In genomic region chr4:38803833-38804653, GRCh38 we compare ENCODE assay signal across 8 cellular contexts. TPM values are rescaled to one million over a fixed set of nuclear protein-coding genes. Genes with fewer than 3 reads are reported as not detected.
DNase-seq lines count a peak whose midpoint lies in the region; ATAC-seq and TF ChIP-seq lines count a peak whose summit lies in the region.

No MANE protein-coding gene starts in this region.

- peaks cover 20% of the 10 kb centered on the region for H3K4me1 Mint-ChIP-seq in osteocyte (ENCODE audit: unreplicated experiment)
- H3K4me1 Mint-ChIP-seq in nephron progenitor cell, result no peaks in the 10 kb centered on the region

- no peaks in the 10 kb centered on the region for H4K20me1 ChIP-seq in OCI-LY3 (ENCODE audit: insufficient read depth, low read length)

- peak overlapping the region; percentile 52 for H3K4me3 ChIP-seq in GM08714 (ENCODE audit: low read length)
- H3K4me3 ChIP-seq in OCI-LY3 (ENCODE audit: low read length), result peak overlapping the region; percentile 62
- H3K4me3 ChIP-seq in endocrine pancreas (ENCODE audit: control insufficient read depth, insufficient read depth, low read length), result peak overlapping the region; percentile 67

- no peak for TF ChIP-seq CTCF in OCI-LY3 (IDR thresholded peaks at IDR 0.05; ENCODE audit: low read depth, low read length)
- no peak for TF ChIP-seq CTCF in osteocyte (IDR thresholded peaks at IDR 0.05)
- TF ChIP-seq CTCF in nephron progenitor cell (IDR thresholded peaks at IDR 0.05), result no peak

- peaks cover 13% of the 10 kb centered on the region for H3K79me2 ChIP-seq in OCI-LY3 (ENCODE audit: low read length)

- peak overlapping the region; percentile 81 for H3K4me2 ChIP-seq in OCI-LY3 (ENCODE audit: low read length)

- ATAC-seq in GM21529 (IDR thresholded peaks at IDR 0.05; ENCODE audit: unreplicated experiment), result peak; percentile 62

- H3K27me3 Mint-ChIP-seq in osteocyte (ENCODE audit: unreplicated experiment) (no peaks in the 10 kb centered on the region), nephron progenitor cell (ENCODE audit: low read depth, poor library complexity) (peaks cover 6% of the 10 kb centered on the region)

- H3K27ac ChIP-seq in OCI-LY3 (ENCODE audit: low read length), result peak overlapping the region; percentile 97

- H3K36me3 Mint-ChIP-seq in osteocyte (ENCODE audit: unreplicated experiment) (no peaks in the 10 kb centered on the region), nephron progenitor cell (ENCODE audit: low read depth) (peaks cover 8% of the 10 kb centered on the region)

- H3K9ac ChIP-seq in OCI-LY3 (ENCODE audit: low read length) (peak overlapping the region; percentile 80), endocrine pancreas (ENCODE audit: control insufficient read depth, insufficient read depth, low read length) (peak overlapping the region; percentile 19)

- H3K27ac Mint-ChIP-seq in osteocyte (ENCODE audit: unreplicated experiment) (peak overlapping the region; percentile 75), nephron progenitor cell (no peak overlapping the region)

- no peak overlapping the region for H2AFZ ChIP-seq in OCI-LY3 (ENCODE audit: low read depth, low read length)

- H3K9me3 Mint-ChIP-seq in osteocyte (ENCODE audit: unreplicated experiment) (no peaks in the 10 kb centered on the region), nephron progenitor cell (peaks cover 49% of the 10 kb centered on the region)

- H3K4me3 Mint-ChIP-seq in osteocyte (ENCODE audit: unreplicated experiment) (no peak overlapping the region), nephron progenitor cell (no peak overlapping the region)

- H3K4me1 ChIP-seq in OCI-LY3 (ENCODE audit: low read length) (peaks cover 35% of the 10 kb centered on the region), endocrine pancreas (ENCODE audit: control insufficient read depth, insufficient read depth, low read length) (peaks cover 3% of the 10 kb centered on the region)

- H3K27me3 ChIP-seq in OCI-LY3 (ENCODE audit: low read depth, low read length) (no peaks in the 10 kb centered on the region), endocrine pancreas (ENCODE audit: control insufficient read depth, insufficient read depth, low read length) (no peaks in the 10 kb centered on the region)

- H3K36me3 ChIP-seq in OCI-LY3 (replicated peaks; ENCODE audit: low read depth, low read length) (peaks cover 41% of the 10 kb centered on the region), endocrine pancreas (ENCODE audit: control insufficient read depth, insufficient read depth, low read length) (peaks cover 4% of the 10 kb centered on the region)

- H3K9me3 ChIP-seq in OCI-LY3 (ENCODE audit: insufficient read depth, low read length) (peaks cover 29% of the 10 kb centered on the region), endocrine pancreas (ENCODE audit: control insufficient read depth, low read length) (no peaks in the 10 kb centered on the region)

- DNase-seq in osteocyte (ENCODE audit: extremely low spot score, unreplicated experiment), result no peak
- no peak for DNase-seq in nephron progenitor cell
- DNase-seq in DMS114 treated with DMSO at 0.1 percent for 48 hours (lab: John Stamatoyannopoulos, UW; ENCODE audit: unreplicated experiment), result no peak
- no peak for DNase-seq in H4 (ENCODE audit: low spot score)

RNA-seq across cellular contexts. Expression of gene TLR1, which starts 0.5 kb away (rescaled TPM):
- total RNA-seq in osteocyte, result 0.42 and 0.48 TPM in 2 replicates
- 0.84 and 4.2 TPM in 2 replicates for total RNA-seq in H4 (2014; rRNA removed; shearing (Covaris generic))

RNA-seq across cellular contexts. Expression of gene TLR10, which starts 21.3 kb away (rescaled TPM):
- total RNA-seq in osteocyte, result not detected in 2 replicates
- 0.08 TPM in 1 of 2 replicates, not detected in the other for total RNA-seq in H4 (2014; rRNA removed; shearing (Covaris generic))

RNA-seq across cellular contexts. Expression of gene TLR6, which starts 52.6 kb away (rescaled TPM):
- total RNA-seq in osteocyte, result 2.5 TPM in 2 replicates
- 9.9 and 15.8 TPM in 2 replicates for total RNA-seq in H4 (2014; rRNA removed; shearing (Covaris generic))
